18 cellular contexts compared by ENCODE assay signal in genomic region chr16:68183033-68183432, GRCh38. TPM values are rescaled to one million over a fixed set of nuclear protein-coding genes. Genes with fewer than 3 reads are reported as not detected.
A peak's percentile ranks its signal among the peaks of the same experiment; 100 is the strongest.
DNase-seq lines count a peak whose midpoint lies in the region; ATAC-seq and TF ChIP-seq lines count a peak whose summit lies in the region.
"Had no signal": no experiment of that assay in that cellular context is flagged by ENCODE, and none has a peak within 500 bp of the region (broad histone marks: within the 10 kb centered on the region; RNA-seq: fewer than 3 reads in every experiment).

No MANE protein-coding gene starts in this region.

- peak overlapping the region; percentile 2 for H3K4me3 ChIP-seq in psoas muscle
- H3K4me3 ChIP-seq: A549, GM23338 had no signal

- intact Hi-C loops in psoas muscle (cut with DNase I) = no loop called here

- ATAC-seq in activated naive CD8-positive, alpha-beta T cell treated with anti-CD3 and anti-CD28 coated beads, Interleukin-2, amount 50 U/mL, for 24 hours = no peak
- ATAC-seq in psoas muscle (peak; percentile 75 to 89 (median 86)), HG03280 (IDR thresholded peaks at IDR 0.05; ENCODE audit: unreplicated experiment) (no peak)
- ATAC-seq: A549; CD8-positive, alpha-beta T cell; GM23338; HepG2 had no signal

- H3K9me3 ChIP-seq in psoas muscle = no peaks in the 10 kb centered on the region
- H3K9me3 ChIP-seq: A549, BE2C had no signal

- no peaks in the 10 kb centered on the region for H3K9me3 Mint-ChIP-seq in activated naive CD8-positive, alpha-beta T cell (ENCODE audit: low read depth)
- H3K9me3 Mint-ChIP-seq in activated naive CD8-positive, alpha-beta T cell treated with anti-CD3 and anti-CD28 coated beads, Interleukin-2, amount 50 U/mL, for 24 hours = no peaks in the 10 kb centered on the region
- no peaks in the 10 kb centered on the region for H3K9me3 Mint-ChIP-seq in activated naive CD8-positive, alpha-beta T cell treated with anti-CD3 and anti-CD28 coated beads for 36 hours
- H3K9me3 Mint-ChIP-seq in chondrocyte (ENCODE audit: low read depth) = no peaks in the 10 kb centered on the region
- H3K9me3 Mint-ChIP-seq: CD8-positive, alpha-beta T cell had no signal

- WGBS in psoas muscle, 3 donors = 39 to 57% (median 51%) methylated on average over 3 of the region's 3 CpGs

- peaks cover 2% of the 10 kb centered on the region for H3K4me1 Mint-ChIP-seq in activated naive CD8-positive, alpha-beta T cell (ENCODE audit: low read depth)
- no peaks in the 10 kb centered on the region for H3K4me1 Mint-ChIP-seq in activated naive CD8-positive, alpha-beta T cell treated with anti-CD3 and anti-CD28 coated beads, Interleukin-2, amount 50 U/mL, for 24 hours
- H3K4me1 Mint-ChIP-seq in activated naive CD8-positive, alpha-beta T cell treated with anti-CD3 and anti-CD28 coated beads for 36 hours = peaks cover 6% of the 10 kb centered on the region
- peaks cover 4% of the 10 kb centered on the region for H3K4me1 Mint-ChIP-seq in chondrocyte (ENCODE audit: low read depth)
- H3K4me1 Mint-ChIP-seq: GM23338 had no signal

- DNase-seq in activated naive CD8-positive, alpha-beta T cell treated with anti-CD3 and anti-CD28 coated beads, Interleukin-2, amount 50 U/mL, for 24 hours = no peak
- no peak for DNase-seq in activated naive CD8-positive, alpha-beta T cell treated with anti-CD3 and anti-CD28 coated beads for 36 hours
- DNase-seq in psoas muscle (no peak), iPS-NIHi7 (ENCODE audit: extremely low spot score) (no peak), chondrocyte (ENCODE audit: low spot score) (no peak)
- DNase-seq: BE2C; CD8-positive, alpha-beta T cell; COR-L47; DMS153; DMS79 treated with DMSO at 0.1 percent for 48 hours; EL; H7 had no signal

- peak overlapping the region; percentile 67 for H3K27ac ChIP-seq in psoas muscle
- H3K27ac ChIP-seq: A549, C4-2B had no signal

- H3K36me3 Mint-ChIP-seq in activated naive CD8-positive, alpha-beta T cell = peaks cover 19% of the 10 kb centered on the region
- H3K36me3 Mint-ChIP-seq in activated naive CD8-positive, alpha-beta T cell treated with anti-CD3 and anti-CD28 coated beads, Interleukin-2, amount 50 U/mL, for 24 hours (ENCODE audit: low read depth) = peaks cover 60% of the 10 kb centered on the region
- peaks cover 43% of the 10 kb centered on the region for H3K36me3 Mint-ChIP-seq in activated naive CD8-positive, alpha-beta T cell treated with anti-CD3 and anti-CD28 coated beads for 36 hours
- H3K36me3 Mint-ChIP-seq in chondrocyte (ENCODE audit: low read depth) = peaks cover 24% of the 10 kb centered on the region

- TF ChIP-seq CTCF in psoas muscle (IDR thresholded peaks at IDR 0.05) (no peak), chondrocyte (IDR thresholded peaks at IDR 0.05) (no peak)

- peak overlapping the region; percentile 50 for H3K27ac Mint-ChIP-seq in activated naive CD8-positive, alpha-beta T cell
- H3K27ac Mint-ChIP-seq in activated naive CD8-positive, alpha-beta T cell treated with anti-CD3 and anti-CD28 coated beads, Interleukin-2, amount 50 U/mL, for 24 hours = no peak overlapping the region
- H3K27ac Mint-ChIP-seq in activated naive CD8-positive, alpha-beta T cell treated with anti-CD3 and anti-CD28 coated beads for 36 hours = peak overlapping the region; percentile 0
- no peak overlapping the region for H3K27ac Mint-ChIP-seq in chondrocyte (ENCODE audit: unreplicated experiment)
- H3K27ac Mint-ChIP-seq: CD8-positive, alpha-beta T cell; GM23338 had no signal

- no peaks in the 10 kb centered on the region for H3K27me3 Mint-ChIP-seq in activated naive CD8-positive, alpha-beta T cell
- no peaks in the 10 kb centered on the region for H3K27me3 Mint-ChIP-seq in activated naive CD8-positive, alpha-beta T cell treated with anti-CD3 and anti-CD28 coated beads, Interleukin-2, amount 50 U/mL, for 24 hours
- no peaks in the 10 kb centered on the region for H3K27me3 Mint-ChIP-seq in activated naive CD8-positive, alpha-beta T cell treated with anti-CD3 and anti-CD28 coated beads for 36 hours
- no peaks in the 10 kb centered on the region for H3K27me3 Mint-ChIP-seq in chondrocyte (ENCODE audit: low read depth)

- peaks cover 24% of the 10 kb centered on the region for H3K4me1 ChIP-seq in psoas muscle
- H3K4me1 ChIP-seq: A549, BE2C had no signal

- no peak overlapping the region for H3K4me3 Mint-ChIP-seq in activated naive CD8-positive, alpha-beta T cell
- H3K4me3 Mint-ChIP-seq in activated naive CD8-positive, alpha-beta T cell treated with anti-CD3 and anti-CD28 coated beads, Interleukin-2, amount 50 U/mL, for 24 hours = no peak overlapping the region
- H3K4me3 Mint-ChIP-seq in activated naive CD8-positive, alpha-beta T cell treated with anti-CD3 and anti-CD28 coated beads for 36 hours = no peak overlapping the region
- no peak overlapping the region for H3K4me3 Mint-ChIP-seq in chondrocyte (ENCODE audit: unreplicated experiment)
- H3K4me3 Mint-ChIP-seq: CD8-positive, alpha-beta T cell; GM23338 had no signal

- H3K27me3 ChIP-seq in psoas muscle (ENCODE audit: insufficient read depth in 3 of 3, low read length in 2 of 3) = no peaks in the 10 kb centered on the region
- H3K27me3 ChIP-seq: BE2C had no signal

- H3K36me3 ChIP-seq in psoas muscle (ENCODE audit: insufficient read depth in 1 of 2, low read depth in 1 of 2) = peaks cover 3 to 71% of the 10 kb centered on the region in 2 donors

RNA-seq across cellular contexts. Expression of gene ESRP2, which starts 52.9 kb away (rescaled TPM):
- 1 to 10 TPM in 1 of 2 experiments, under 1 TPM in 1; 0.92 to 1.2 TPM for total RNA-seq in activated naive CD8-positive, alpha-beta T cell treated with anti-CD3 and anti-CD28 coated beads for 36 hours
- total RNA-seq in psoas muscle = not detected
- under 1 TPM; 0.03 to 0.08 (median 0.05) TPM for polyA plus RNA-seq in psoas muscle
- total RNA-seq in chondrocyte = 0.42 to 0.44 TPM in 2 of 3 replicates, not detected in the other
- total RNA-seq: CD8-positive, alpha-beta T cell had no signal

Comparison
In these comparisons a context has a peak if more than half of its experiments do, and no peak if none do; other contexts are left out.
1. H3K27ac Mint-ChIP-seq: peak in activated naive CD8-positive, alpha-beta T cell (single experiment) and activated naive CD8-positive, alpha-beta T cell treated with anti-CD3 and anti-CD28 coated beads for 36 hours (single experiment); none in activated naive CD8-positive, alpha-beta T cell treated with anti-CD3 and anti-CD28 coated beads, Interleukin-2, amount 50 U/mL, for 24 hours (single experiment) and chondrocyte (single experiment).
2. ATAC-seq: peak in psoas muscle (4 of 4); none in activated naive CD8-positive, alpha-beta T cell treated with anti-CD3 and anti-CD28 coated beads, Interleukin-2, amount 50 U/mL, for 24 hours (single experiment) and HG03280 (single experiment).